ENCODE assay signal across 9 cellular contexts in genomic region chr17:81118308-81119221, GRCh38. TPM values are rescaled to one million over a fixed set of nuclear protein-coding genes. Genes with fewer than 3 reads are reported as not detected.
DNase-seq lines count a peak whose midpoint lies in the region; ATAC-seq, FAIRE-seq and TF ChIP-seq lines count a peak whose summit lies in the region.
"Had no signal": no experiment of that assay in that cellular context is flagged by ENCODE, and none has a peak within 500 bp of the region (broad histone marks: within the 10 kb centered on the region; RNA-seq: fewer than 3 reads in every experiment).

No MANE protein-coding gene starts in this region.

- POLR2A ChIA-PET in T-cell (lab: Charles Lee) = no interaction called here

- no peak overlapping the region for H3K4me2 ChIP-seq in GM23248 (ENCODE audit: unreplicated experiment)

- H3K36me3 ChIP-seq in GM23248 (ENCODE audit: low read depth) = no peaks in the 10 kb centered on the region
- H3K36me3 ChIP-seq in esophagus muscularis mucosa = peaks cover 0 to 52% (median 23%) of the 10 kb centered on the region in 4 donors
- peaks cover 3 to 5% of the 10 kb centered on the region in 2 donors for H3K36me3 ChIP-seq in prostate gland
- no peaks in the 10 kb centered on the region for H3K36me3 ChIP-seq in uterus

- in situ Hi-C loops in GM23248 (cut with MboI) = no loop called here

- no peaks in the 10 kb centered on the region for H3F3A ChIP-seq in GM23248 (ENCODE audit: insufficient read depth)

- H3K9me3 ChIP-seq in GM23248 (ENCODE audit: low read depth) (no peaks in the 10 kb centered on the region), esophagus muscularis mucosa (no peaks in the 10 kb centered on the region), prostate gland (no peaks in the 10 kb centered on the region), uterus (no peaks in the 10 kb centered on the region)

- no peaks in the 10 kb centered on the region for H3K9me2 ChIP-seq in GM23248 (ENCODE audit: insufficient read depth)

- H3K4me3 Mint-ChIP-seq in T-cell = peak overlapping the region in 2 of 3 donors; percentile 37 to 58

- no peak overlapping the region for H3K27ac ChIP-seq in GM23248
- H3K27ac ChIP-seq in esophagus muscularis mucosa (replicated peaks in 1 of 4) = peak overlapping the region in 1 of 4 donors; percentile 64
- peak overlapping the region; percentile 27 to 33 for H3K27ac ChIP-seq in prostate gland
- no peak overlapping the region for H3K27ac ChIP-seq in uterus

- peak overlapping the region; percentile 38; the same call in 1 of the 2 replicates for H3K4me3 ChIP-seq in GM23248
- H3K4me3 ChIP-seq in esophagus muscularis mucosa = peak overlapping the region in 3 of 4 donors; percentile 40 to 57 (median 50)
- no peak overlapping the region for H3K4me3 ChIP-seq in prostate gland
- no peak overlapping the region for H3K4me3 ChIP-seq in uterus

- H2AFZ ChIP-seq in GM23248 = no peak overlapping the region

- H3K9me3 Mint-ChIP-seq in T-cell = no peaks in the 10 kb centered on the region

- DNase-seq in GM23248 (no peak), T-cell (no peak), esophagus muscularis mucosa (ENCODE audit: extremely low spot score) (no peak), prostate gland (ENCODE audit: low spot score) (no peak), GM19239 (ENCODE audit: insufficient read length, low spot score) (no peak), uterus (no peak)
- DNase-seq: HCEC 1CT had no signal

- TF ChIP-seq POLR2A in esophagus muscularis mucosa (IDR thresholded peaks at IDR 0.05; ENCODE audit: low read depth) = no peak
- no peak for TF ChIP-seq POLR2A in prostate gland (IDR thresholded peaks at IDR 0.05)
- TF ChIP-seq POLR2A in uterus (IDR thresholded peaks at IDR 0.05) = no peak

- TF ChIP-seq CTCF in esophagus muscularis mucosa (IDR thresholded peaks at IDR 0.05) = no peak
- TF ChIP-seq CTCF in prostate gland (IDR thresholded peaks at IDR 0.05) = no peak
- no peak for TF ChIP-seq CTCF in uterus (IDR thresholded peaks at IDR 0.05)

- no peaks in the 10 kb centered on the region for H3K36me3 Mint-ChIP-seq in T-cell

- ATAC-seq in T-cell (replicated peaks in 1 of 4) = no peak
- ATAC-seq in GM18519 (IDR thresholded peaks at IDR 0.05; ENCODE audit: low FRiP score, unreplicated experiment) = no peak

- WGBS in GM23248 (ENCODE audit: low coverage in 1 of 2, low lambda C conversion rate in 2 of 2, missing lambda C conversion rate in 2 of 2), 2 experiments = 46 to 52% methylated on average over 22 to 24 of the region's 24 CpGs
- 59% methylated on average over 8 of the region's 24 CpGs for WGBS in esophagus muscularis mucosa
- WGBS in prostate gland = 53% methylated on average over 22 of the region's 24 CpGs

- intact Hi-C loops in esophagus muscularis mucosa (cut with DNase I) (no loop called here), prostate gland (cut with DNase I) (no loop called here), uterus (cut with DNase I; ENCODE audit: low total_unique reads) (no loop called here)

- no peak overlapping the region for H3K27ac Mint-ChIP-seq in T-cell

- no peaks in the 10 kb centered on the region for H3K79me2 ChIP-seq in GM23248 (ENCODE audit: insufficient read depth)

- H3K4me1 Mint-ChIP-seq in T-cell = peaks cover 0 to 6% (median 5%) of the 10 kb centered on the region in 3 donors

- no peak for FAIRE-seq in GM19239 (lab: Jason Lieb, UNC)

- H3K4me1 ChIP-seq in GM23248 (ENCODE audit: insufficient read depth) (no peaks in the 10 kb centered on the region), esophagus muscularis mucosa (peaks cover 10 to 43% (median 23%) of the 10 kb centered on the region in 4 donors), prostate gland (replicated peaks) (no peaks in the 10 kb centered on the region), uterus (peaks cover 0 to 15% of the 10 kb centered on the region in 2 donors)

- peaks cover 7% of the 10 kb centered on the region for H3K27me3 ChIP-seq in GM23248 (replicated peaks; ENCODE audit: insufficient read depth)
- peaks cover 0 to 18% (median 0%) of the 10 kb centered on the region in 4 donors for H3K27me3 ChIP-seq in esophagus muscularis mucosa
- H3K27me3 ChIP-seq in prostate gland (replicated peaks; ENCODE audit: insufficient read depth) = no peaks in the 10 kb centered on the region
- no peaks in the 10 kb centered on the region for H3K27me3 ChIP-seq in uterus

- peak overlapping the region; percentile 37 for H3K9ac ChIP-seq in GM23248

- no peak for TF ChIP-seq EP300 in esophagus muscularis mucosa (IDR thresholded peaks at IDR 0.05)

- no peaks in the 10 kb centered on the region for H4K20me1 ChIP-seq in GM23248 (ENCODE audit: insufficient read depth)

- peaks cover 0 to 4% of the 10 kb centered on the region in 2 donors for H3K27me3 Mint-ChIP-seq in T-cell

- CTCF ChIA-PET in T-cell (lab: Charles Lee) = no interaction called here

RNA-seq across cellular contexts. Expression of gene PVALEF, which starts 46.7 kb away (rescaled TPM):
- total RNA-seq in GM23248 (2014; rRNA removed; shearing (Covaris generic)) = not detected in 2 replicates
- polyA plus RNA-seq in GM23248 (2016; fragmentation: Nextera tagmentation; extraction: Ambion mirVana) = not detected in 2 replicates
- not detected for total RNA-seq in T-cell
- total RNA-seq in esophagus muscularis mucosa = not detected
- total RNA-seq in prostate gland = not detected
- total RNA-seq in uterus = not detected
- total RNA-seq: LHCN-M2 had no signal

RNA-seq across cellular contexts. Expression of gene AATK, which starts 47.5 kb away (rescaled TPM):
- total RNA-seq in GM23248 (2014; rRNA removed; shearing (Covaris generic)) = 1.6 and 4.0 TPM in 2 replicates
- polyA plus RNA-seq in GM23248 (2016; fragmentation: Nextera tagmentation; extraction: Ambion mirVana) = 0.18 and 0.25 TPM in 2 replicates
- total RNA-seq in T-cell = 10 to 100 TPM in 1 of 5 donors, under 1 TPM in 4; 0.63 to 11.1 (median 0.72) TPM
- 10 to 100 TPM; 13.7 to 24.6 (median 16.0) TPM for total RNA-seq in esophagus muscularis mucosa
- total RNA-seq in prostate gland = 1 to 10 TPM; 5.2 to 6.6 TPM
- 1 to 10 TPM in 2 of 4 donors, under 1 TPM in 2; 0.51 to 5.9 (median 3.0) TPM for total RNA-seq in uterus

Comparison
In these comparisons a context has a peak if more than half of its experiments do, and no peak if none do; other contexts are left out.
1. H3K27ac ChIP-seq: peak in prostate gland (2 of 2); none in GM23248 (single experiment) and uterus (0 of 2).
2. H3K4me3 ChIP-seq: peak in GM23248 (single experiment) and esophagus muscularis mucosa (3 of 4); none in prostate gland (0 of 2) and uterus (0 of 2).